In the genomic region with DNA sequence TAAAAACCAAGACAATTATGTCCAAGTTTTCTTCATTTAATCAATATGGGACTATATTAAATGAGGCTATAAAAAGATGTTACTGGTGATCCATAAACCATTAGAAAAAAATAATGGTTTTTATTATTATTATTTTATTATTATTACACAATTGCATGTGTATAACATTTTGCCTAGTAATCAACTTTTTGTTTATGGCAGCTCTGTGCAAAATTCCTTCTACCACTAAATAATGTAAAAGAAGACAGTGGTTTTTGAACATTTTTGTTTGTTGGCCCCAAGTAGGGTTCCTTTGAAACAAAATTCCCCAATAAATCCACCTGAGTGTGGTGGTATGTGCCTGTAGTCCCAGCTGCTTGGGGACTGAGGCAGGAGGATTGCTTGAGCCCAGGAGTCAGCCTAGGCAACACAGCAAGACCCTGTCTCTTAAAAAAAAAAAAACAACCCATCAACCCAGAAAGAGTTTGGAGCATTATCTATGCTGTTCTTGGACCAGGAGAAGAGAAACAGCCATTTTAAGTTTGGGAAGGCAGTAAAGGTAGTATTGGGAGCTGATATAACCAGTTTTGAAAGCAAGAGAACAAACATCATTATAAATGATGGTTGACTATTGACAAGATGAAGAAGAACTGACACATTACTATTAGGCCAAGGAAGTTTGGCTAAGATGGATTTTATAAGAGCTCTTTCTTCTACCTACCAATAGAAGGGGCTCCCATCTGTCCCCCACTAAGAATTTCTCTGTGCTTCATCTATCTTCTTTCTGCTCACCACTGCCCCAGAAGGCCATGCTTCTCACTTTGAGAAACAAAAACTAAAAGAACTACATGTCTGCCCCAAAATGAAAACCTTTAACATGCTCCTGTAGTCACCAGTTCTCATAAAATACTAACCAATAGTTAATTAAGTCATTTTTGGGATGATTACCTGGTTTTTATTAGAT, we compare ENCODE assay signal across 10 cellular contexts.
DNase-seq lines count a peak whose midpoint lies in the region; ATAC-seq lines count a peak whose summit lies in the region.
"Had no signal": no experiment of that assay in that cellular context is flagged by ENCODE, and none has a peak within 500 bp of the region (broad histone marks: within the 10 kb centered on the region; RNA-seq: fewer than 3 reads in every experiment).

No MANE protein-coding gene starts in this region.

- H3K4me3 Mint-ChIP-seq in activated T-cell treated with anti-CD3 and anti-CD28 coated beads, Interleukin-2, amount 50 U/mL, for 24 hours, result peak overlapping the region; percentile 82
- peak overlapping the region; percentile 87 for H3K4me3 Mint-ChIP-seq in activated naive CD8-positive, alpha-beta T cell
- peak overlapping the region; percentile 70 for H3K4me3 Mint-ChIP-seq in stimulated activated effector memory CD8-positive, alpha-beta T cell treated with anti-CD3 and anti-CD28 coated beads, Interleukin-12 subunit alpha, Interleukin-12 subunit beta, amount 100 ng/mL, for 72 hours

- peaks cover 8% of the 10 kb centered on the region for H3K36me3 Mint-ChIP-seq in activated T-cell treated with anti-CD3 and anti-CD28 coated beads, Interleukin-2, amount 50 U/mL, for 24 hours (ENCODE audit: low read depth)
- H3K36me3 Mint-ChIP-seq in activated naive CD8-positive, alpha-beta T cell, result no peaks in the 10 kb centered on the region
- H3K36me3 Mint-ChIP-seq in stimulated activated effector memory CD8-positive, alpha-beta T cell treated with anti-CD3 and anti-CD28 coated beads, Interleukin-12 subunit alpha, Interleukin-12 subunit beta, amount 100 ng/mL, for 72 hours, result peaks cover 9% of the 10 kb centered on the region

- no peaks in the 10 kb centered on the region for H3K9me3 Mint-ChIP-seq in activated T-cell treated with anti-CD3 and anti-CD28 coated beads, Interleukin-2, amount 50 U/mL, for 24 hours
- H3K9me3 Mint-ChIP-seq in activated naive CD8-positive, alpha-beta T cell (ENCODE audit: low read depth), result no peaks in the 10 kb centered on the region
- H3K9me3 Mint-ChIP-seq in stimulated activated effector memory CD8-positive, alpha-beta T cell treated with anti-CD3 and anti-CD28 coated beads, Interleukin-12 subunit alpha, Interleukin-12 subunit beta, amount 100 ng/mL, for 72 hours, result no peaks in the 10 kb centered on the region

- H3K27me3 Mint-ChIP-seq in activated T-cell treated with anti-CD3 and anti-CD28 coated beads, Interleukin-2, amount 50 U/mL, for 24 hours, result no peaks in the 10 kb centered on the region
- H3K27me3 Mint-ChIP-seq in activated naive CD8-positive, alpha-beta T cell, result no peaks in the 10 kb centered on the region

- peaks cover 59% of the 10 kb centered on the region for H3K4me1 Mint-ChIP-seq in activated T-cell treated with anti-CD3 and anti-CD28 coated beads, Interleukin-2, amount 50 U/mL, for 24 hours (ENCODE audit: low read depth)
- H3K4me1 Mint-ChIP-seq in activated naive CD8-positive, alpha-beta T cell (ENCODE audit: low read depth), result peaks cover 62% of the 10 kb centered on the region
- H3K4me1 Mint-ChIP-seq in stimulated activated effector memory CD8-positive, alpha-beta T cell treated with anti-CD3 and anti-CD28 coated beads, Interleukin-12 subunit alpha, Interleukin-12 subunit beta, amount 100 ng/mL, for 72 hours, result peaks cover 27% of the 10 kb centered on the region

- ATAC-seq in HG03439 (IDR thresholded peaks at IDR 0.05; ENCODE audit: unreplicated experiment), result peak; percentile 33
- ATAC-seq in stimulated activated effector memory CD8-positive, alpha-beta T cell treated with anti-CD3 and anti-CD28 coated beads, Interleukin-12 subunit alpha, Interleukin-12 subunit beta, amount 100 ng/mL, for 72 hours, result peak; percentile 41

- H3K27ac Mint-ChIP-seq in activated T-cell treated with anti-CD3 and anti-CD28 coated beads, Interleukin-2, amount 50 U/mL, for 24 hours, result peak overlapping the region; percentile 87
- peak overlapping the region; percentile 81 for H3K27ac Mint-ChIP-seq in activated naive CD8-positive, alpha-beta T cell
- H3K27ac Mint-ChIP-seq in stimulated activated effector memory CD8-positive, alpha-beta T cell treated with anti-CD3 and anti-CD28 coated beads, Interleukin-12 subunit alpha, Interleukin-12 subunit beta, amount 100 ng/mL, for 72 hours, result peak overlapping the region; percentile 79

- no peak for DNase-seq in activated T-cell treated with anti-CD3 and anti-CD28 coated beads, Interleukin-2, amount 50 U/mL, for 24 hours
- DNase-seq in activated T-cell treated with anti-CD3 and anti-CD28 coated beads, Interleukin-2, amount 50 U/mL, for 48 hours, result no peak
- no peak for DNase-seq in stimulated activated effector memory CD8-positive, alpha-beta T cell treated with anti-CD3 and anti-CD28 coated beads, Interleukin-12 subunit alpha, Interleukin-12 subunit beta, amount 100 ng/mL, for 72 hours (ENCODE audit: low spot score in 2 of 2)
- DNase-seq in nucleus accumbens (lab: John Stamatoyannopoulos, UW) (no peak), RPMI8226 (no peak), NCI-H1092 treated with DMSO at 0.1 percent for 48 hours (lab: John Stamatoyannopoulos, UW) (no peak)
- DNase-seq: BE2C, NCI-H1694 treated with DMSO at 0.1 percent for 48 hours had no signal
